In genomic region chr5:173717959-173718358, GRCh38 we compare ENCODE assay signal across 1 cellular context.
TF ChIP-seq lines count a peak whose summit lies in the region.

No MANE protein-coding gene starts in this region.

TF ChIP-seq in GM23338, 12 proteins besides CTCF, POLR2A, EP300 and RAD21 (continued from another document):
- no peak for TF ChIP-seq ZNF462 (CRISPR knock-in tag; IDR thresholded peaks at IDR 0.05)
- TF ChIP-seq NANOG (IDR thresholded peaks at IDR 0.05; ENCODE audit: borderline replicate concordance): no peak
- no peak for TF ChIP-seq STAT1 (IDR thresholded peaks at IDR 0.05; ENCODE audit: unreplicated experiment)
- no peak for TF ChIP-seq EZH2 (IDR thresholded peaks at IDR 0.05; ENCODE audit: low read depth, unreplicated experiment)
- TF ChIP-seq ZNF114 (CRISPR knock-in tag; IDR thresholded peaks at IDR 0.05): no peak
- TF ChIP-seq ETS1 (IDR thresholded peaks at IDR 0.05): no peak
- TF ChIP-seq REST (IDR thresholded peaks at IDR 0.05; ENCODE audit: unreplicated experiment): no peak
